Comparison of ENCODE assay signal across 15 cellular contexts in the genomic region with DNA sequence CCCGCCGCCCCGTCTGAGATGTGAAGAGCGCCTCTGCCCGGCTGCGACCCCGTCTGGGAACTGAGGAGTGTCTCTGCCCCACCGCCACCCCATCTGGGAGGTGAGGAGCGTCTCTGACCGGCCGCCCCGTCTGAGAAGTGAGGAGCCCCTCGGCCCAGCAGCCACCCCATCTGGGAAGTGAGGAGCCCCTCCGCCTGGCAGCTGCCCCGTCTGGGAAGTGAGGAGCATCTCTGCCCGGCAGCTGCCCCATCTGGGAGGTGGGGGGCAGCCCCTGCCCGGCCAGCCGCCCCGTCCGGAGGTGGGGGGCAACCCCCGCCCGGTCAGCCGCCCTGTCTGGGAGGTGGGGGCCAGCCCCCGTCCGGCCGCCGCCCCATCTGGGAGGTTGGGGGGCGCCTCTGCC. TPM values are rescaled to one million over a fixed set of nuclear protein-coding genes. Genes with fewer than 3 reads are reported as not detected.
"Had no signal": no experiment of that assay in that cellular context is flagged by ENCODE, and none has a peak within 500 bp of the region (broad histone marks: within the 10 kb centered on the region; RNA-seq: fewer than 3 reads in every experiment).

No MANE protein-coding gene starts in this region.

RNA-seq across cellular contexts. Expression of a gene that starts 5.0 kb away (rescaled TPM):
- total RNA-seq: activated B cell treated with CpG ODN at 0.5 μM for 24 hours; activated CD4-positive, alpha-beta memory T cell treated with anti-CD3 and anti-CD28 coated beads for 36 hours; activated CD4-positive, alpha-beta memory T cell treated with anti-CD3 and anti-CD28 coated beads, Interleukin-2, amount 10 ng/mL, durations not matched to agents 7 days and 5 days; activated CD4-positive, alpha-beta T cell treated with anti-CD3 and anti-CD28 coated beads for 36 hours; activated CD4-positive, alpha-beta T cell treated with anti-CD3 and anti-CD28 coated beads, Interleukin-2, amount 10 ng/mL, durations not matched to agents 24 days and 14 days; activated CD4-positive, alpha-beta T cell treated with anti-CD3 and anti-CD28 coated beads, Interleukin-2, amount 10 ng/mL, durations not matched to agents 7 days and 5 days; activated CD8-positive, alpha-beta memory T cell treated with anti-CD3 and anti-CD28 coated beads for 36 hours; activated CD8-positive, alpha-beta memory T cell treated with anti-CD3 and anti-CD28 coated beads, Interleukin-2, amount 10 ng/mL, durations not matched to agents 7 days and 5 days; activated CD8-positive, alpha-beta T cell treated with anti-CD3 and anti-CD28 coated beads for 36 hours; activated CD8-positive, alpha-beta T cell treated with anti-CD3 and anti-CD28 coated beads, Interleukin-2, amount 10 ng/mL, durations not matched to agents 7 days and 5 days; T-cell; T-helper 1 cell treated with Interleukin-12 subunit alpha and Interleukin-12 subunit beta and Interleukin-4 antibody, amounts not matched to agents 30 ng/mL and 1 ng/mL, for 36 hours; T-helper 17 cell; T-helper 2 cell treated with Interferon-gamma antibody and Interleukin-4, amounts not matched to agents 100 ng/mL and 5 ng/mL, for 36 hours; WTC11 had no signal

RNA-seq across cellular contexts. Expression of a gene that starts 17.6 kb away (rescaled TPM):
- total RNA-seq: activated B cell treated with CpG ODN at 0.5 μM for 24 hours; activated CD4-positive, alpha-beta memory T cell treated with anti-CD3 and anti-CD28 coated beads for 36 hours; activated CD4-positive, alpha-beta memory T cell treated with anti-CD3 and anti-CD28 coated beads, Interleukin-2, amount 10 ng/mL, durations not matched to agents 7 days and 5 days; activated CD4-positive, alpha-beta T cell treated with anti-CD3 and anti-CD28 coated beads for 36 hours; activated CD4-positive, alpha-beta T cell treated with anti-CD3 and anti-CD28 coated beads, Interleukin-2, amount 10 ng/mL, durations not matched to agents 24 days and 14 days; activated CD4-positive, alpha-beta T cell treated with anti-CD3 and anti-CD28 coated beads, Interleukin-2, amount 10 ng/mL, durations not matched to agents 7 days and 5 days; activated CD8-positive, alpha-beta memory T cell treated with anti-CD3 and anti-CD28 coated beads for 36 hours; activated CD8-positive, alpha-beta memory T cell treated with anti-CD3 and anti-CD28 coated beads, Interleukin-2, amount 10 ng/mL, durations not matched to agents 7 days and 5 days; activated CD8-positive, alpha-beta T cell treated with anti-CD3 and anti-CD28 coated beads for 36 hours; activated CD8-positive, alpha-beta T cell treated with anti-CD3 and anti-CD28 coated beads, Interleukin-2, amount 10 ng/mL, durations not matched to agents 7 days and 5 days; T-cell; T-helper 1 cell treated with Interleukin-12 subunit alpha and Interleukin-12 subunit beta and Interleukin-4 antibody, amounts not matched to agents 30 ng/mL and 1 ng/mL, for 36 hours; T-helper 17 cell; T-helper 2 cell treated with Interferon-gamma antibody and Interleukin-4, amounts not matched to agents 100 ng/mL and 5 ng/mL, for 36 hours; WTC11 had no signal

RNA-seq across cellular contexts. Expression of a gene that starts 54.6 kb away (rescaled TPM):
- total RNA-seq: activated CD4-positive, alpha-beta memory T cell treated with anti-CD3 and anti-CD28 coated beads for 36 hours; activated CD4-positive, alpha-beta memory T cell treated with anti-CD3 and anti-CD28 coated beads, Interleukin-2, amount 10 ng/mL, durations not matched to agents 7 days and 5 days; activated CD4-positive, alpha-beta T cell treated with anti-CD3 and anti-CD28 coated beads for 36 hours; activated CD4-positive, alpha-beta T cell treated with anti-CD3 and anti-CD28 coated beads, Interleukin-2, amount 10 ng/mL, durations not matched to agents 24 days and 14 days; activated CD4-positive, alpha-beta T cell treated with anti-CD3 and anti-CD28 coated beads, Interleukin-2, amount 10 ng/mL, durations not matched to agents 7 days and 5 days; activated CD8-positive, alpha-beta memory T cell treated with anti-CD3 and anti-CD28 coated beads, Interleukin-2, amount 10 ng/mL, durations not matched to agents 7 days and 5 days; T-helper 1 cell treated with Interleukin-12 subunit alpha and Interleukin-12 subunit beta and Interleukin-4 antibody, amounts not matched to agents 30 ng/mL and 1 ng/mL, for 36 hours had no signal
